ENCODE assay signal across 8 cellular contexts in genomic region chr10:12707461-12708185, GRCh38.
DNase-seq lines count a peak whose midpoint lies in the region; ATAC-seq and TF ChIP-seq lines count a peak whose summit lies in the region.

No MANE protein-coding gene starts in this region.

- POLR2A ChIA-PET in AG04449 (lab: Yijun Ruan, JAX) = interaction anchor here (0.5 kb wide), 1 partner anchor 143 kb away, joined by 3 read pairs; no protein-coding TSS in a partner anchor
- POLR2A ChIA-PET in PC-9 (lab: Charles Lee; ENCODE audit: unreplicated experiment) = no interaction called here

- in situ Hi-C loops in mammary epithelial cell (cut with MboI; ENCODE audit: low sequenced_read_pairs in 2 of 2) = loop anchor here in 1 of 2 donors (25.0 kb wide), 1 partner anchor 355 kb away; no protein-coding TSS in a partner anchor

- intact Hi-C loops in PC-9 (cut with micrococcal nuclease; ENCODE audit: unreplicated experiment) (loop anchor here (1.0 kb wide), 1 partner anchor 195 kb away; no protein-coding TSS in a partner anchor), mammary epithelial cell (cut with micrococcal nuclease) (loop anchor here (1.0 to 5.0 kb wide), 4 partner anchors 368 to 510 kb away; partner anchors contain the start of genes CDC123 and NUDT5)

- H3K4me2 ChIP-seq in PC-9 = peak overlapping the region; percentile 79
- peak overlapping the region; percentile 27 for H3K4me2 ChIP-seq in mammary epithelial cell (ENCODE audit: insufficient read depth, low read depth, low read length)

- H3K79me2 ChIP-seq in PC-9 (ENCODE audit: low read depth) (peaks cover 24% of the 10 kb centered on the region), mammary epithelial cell (ENCODE audit: insufficient read depth, low read length) (no peaks in the 10 kb centered on the region)

- H3K27ac ChIP-seq in PC-9 (peak overlapping the region; percentile 93), mammary epithelial cell (ENCODE audit: insufficient read depth, low read depth, low read length) (peak overlapping the region; percentile 12), stomach smooth muscle (ENCODE audit: low read length) (peak overlapping the region; percentile 94)

- H4K20me1 ChIP-seq in PC-9 (ENCODE audit: insufficient read depth) (no peaks in the 10 kb centered on the region), mammary epithelial cell (ENCODE audit: insufficient read depth, low read length) (no peaks in the 10 kb centered on the region)

- DNase-seq in AG04449 (ENCODE audit: low read depth, low spot score) (peak; percentile 93), GM12864 (ENCODE audit: low read depth) (no peak), PC-9 (peak; percentile 47 to 92), mammary epithelial cell (peak; percentile 78), left lobe of liver (ENCODE audit: low spot score) (peak; percentile 21)

- no peaks in the 10 kb centered on the region for H3K9me2 ChIP-seq in PC-9 (ENCODE audit: insufficient read depth)

- H3K4me1 ChIP-seq in PC-9 (replicated peaks; ENCODE audit: insufficient read depth) (peaks cover 90% of the 10 kb centered on the region), mammary epithelial cell (ENCODE audit: insufficient read depth, low read length) (peaks cover 57% of the 10 kb centered on the region), stomach smooth muscle (ENCODE audit: control insufficient read depth, insufficient read depth, low read length) (peaks cover 51% of the 10 kb centered on the region)

- H3K4me3 ChIP-seq in AG04449 (ENCODE audit: low read depth, low read length) = no peak overlapping the region
- no peak overlapping the region for H3K4me3 ChIP-seq in GM12864 (ENCODE audit: low read depth, low read length)
- no peak overlapping the region for H3K4me3 ChIP-seq in PC-9
- no peak overlapping the region for H3K4me3 ChIP-seq in mammary epithelial cell (replicated peaks in 1 of 3; ENCODE audit: insufficient read depth in 1 of 3, low read depth in 2 of 3, low read length in 3 of 3)
- peak overlapping the region in 1 of 2 donors; percentile 40 for H3K4me3 ChIP-seq in stomach smooth muscle (ENCODE audit: low read length in 2 of 2)

- CTCF ChIA-PET in AG04449 (lab: Yijun Ruan, JAX) = interaction anchor here (0.7 to 9.9 kb wide), 13 partner anchors 14 to 493 kb away, joined by 3 to 154 read pairs (median 4); partner anchors contain the start of gene OPTN
- CTCF ChIA-PET in PC-9 (lab: Charles Lee) = interaction anchor here (1.2 to 1.3 kb wide), 2 partner anchors 51 to 443 kb away, joined by 4 to 5 read pairs; no protein-coding TSS in a partner anchor
- CTCF ChIA-PET in mammary epithelial cell (lab: Charles Lee; ENCODE audit: low non-redundant PET) = interaction anchor here (0.5 to 1.0 kb wide), 3 partner anchors 21 to 392 kb away, joined by 3 to 4 read pairs (median 3); partner anchors contain the start of gene OPTN

- H3K36me3 ChIP-seq in PC-9 (ENCODE audit: low read depth) = no peaks in the 10 kb centered on the region
- no peaks in the 10 kb centered on the region for H3K36me3 ChIP-seq in mammary epithelial cell (ENCODE audit: insufficient read depth, low read length)
- H3K36me3 ChIP-seq in stomach smooth muscle (ENCODE audit: control insufficient read depth in 2 of 2, insufficient read depth in 2 of 2, low read length in 2 of 2) = no peaks in the 10 kb centered on the region

- H3K27me3 ChIP-seq in PC-9 (ENCODE audit: insufficient read depth, low read depth) (no peaks in the 10 kb centered on the region), mammary epithelial cell (ENCODE audit: insufficient read depth, low read length) (no peaks in the 10 kb centered on the region), stomach smooth muscle (ENCODE audit: control insufficient read depth in 1 of 2, insufficient read depth in 2 of 2, low read length in 2 of 2) (no peaks in the 10 kb centered on the region)

- TF ChIP-seq CTCF in AG04449 (IDR thresholded peaks at IDR 0.05; ENCODE audit: insufficient read depth, low read length, missing control alignments) = peak; percentile 56
- peak; percentile 46 for TF ChIP-seq CTCF in GM12864 (IDR thresholded peaks at IDR 0.05; ENCODE audit: low read depth, low read length, missing control alignments)
- TF ChIP-seq CTCF in PC-9 (conservative IDR thresholded peaks at IDR 0.05) = peak; percentile 64
- TF ChIP-seq CTCF in mammary epithelial cell (conservative IDR thresholded peaks at IDR 0.05 in 1 of 2, IDR thresholded peaks at IDR 0.05 in 1 of 2; ENCODE audit: extremely low read depth in 1 of 2, insufficient read depth in 1 of 2, low read depth in 1 of 2, low read length in 2 of 2) = peak; percentile 51 to 56

- no peak overlapping the region for H3K9ac ChIP-seq in mammary epithelial cell (ENCODE audit: insufficient read depth, low read length)
- peak overlapping the region in 1 of 2 donors; percentile 42 for H3K9ac ChIP-seq in stomach smooth muscle (ENCODE audit: low read length in 2 of 2)

- dilution Hi-C loops in mammary epithelial cell (cut with HindIII; ENCODE audit: low sequenced_read_pairs) = loop anchor here (25.0 kb wide), 1 partner anchor 445 kb away; no protein-coding TSS in a partner anchor

- H3F3A ChIP-seq in PC-9 (ENCODE audit: insufficient read depth, low read depth) = peaks cover 49% of the 10 kb centered on the region

- ATAC-seq in left lobe of liver (peak; percentile 60), GM18873 (IDR thresholded peaks at IDR 0.05; ENCODE audit: low FRiP score, unreplicated experiment) (no peak), HG02885 (IDR thresholded peaks at IDR 0.05; ENCODE audit: poor library complexity, unreplicated experiment) (no peak)

- H3K9me3 ChIP-seq in PC-9 (ENCODE audit: insufficient read depth, low read depth) = no peaks in the 10 kb centered on the region
- no peaks in the 10 kb centered on the region for H3K9me3 ChIP-seq in mammary epithelial cell (replicated peaks; ENCODE audit: insufficient read depth, low read length)
- no peaks in the 10 kb centered on the region for H3K9me3 ChIP-seq in stomach smooth muscle (ENCODE audit: control insufficient read depth in 2 of 2, low read length in 2 of 2)

- BruUV-seq in PC-9 (replicated peaks; lab: Mats Ljungman, UMichigan) (no TSS peak), mammary epithelial cell (replicated peaks; lab: Mats Ljungman, UMichigan) (no TSS peak)

- WGBS in mammary epithelial cell (ENCODE audit: low coverage, missing lambda C conversion rate) = 65% methylated on average over 10 of the region's 10 CpGs

- no peak overlapping the region for H2AFZ ChIP-seq in PC-9
- H2AFZ ChIP-seq in mammary epithelial cell (ENCODE audit: low read depth, low read length) = peak overlapping the region; percentile 64

Comparison
In these comparisons a context has a peak if more than half of its experiments do, and no peak if none do; other contexts are left out.
1. H3K27ac ChIP-seq: peak in every context shown above with its lines; median percentile 94 in stomach smooth muscle; 93 in PC-9; 12 in mammary epithelial cell.